12 cellular contexts compared by ENCODE assay signal in genomic region chr1:228825840-228826484, GRCh38.
DNase-seq lines count a peak whose midpoint lies in the region; ATAC-seq and TF ChIP-seq lines count a peak whose summit lies in the region.
"Had no signal": no experiment of that assay in that cellular context is flagged by ENCODE, and none has a peak within 500 bp of the region (broad histone marks: within the 10 kb centered on the region; RNA-seq: fewer than 3 reads in every experiment).

No MANE protein-coding gene starts in this region.

- H3K4me1 Mint-ChIP-seq in activated T-cell treated with anti-CD3 and anti-CD28 coated beads, Interleukin-2, amount 50 U/mL, for 24 hours (ENCODE audit: low read depth) = peaks cover 23% of the 10 kb centered on the region
- peaks cover 15% of the 10 kb centered on the region for H3K4me1 Mint-ChIP-seq in activated T-cell treated with anti-CD3 and anti-CD28 coated beads, Interleukin-2, amount 50 U/mL, for 4 hours (ENCODE audit: low read depth)

- H3K9ac ChIP-seq in neuronal stem cell (ENCODE audit: low read depth, low read length, poor library complexity) = no peak overlapping the region
- H3K9ac ChIP-seq: GM23248, neural progenitor cell had no signal

- H3K14ac ChIP-seq in neuronal stem cell (ENCODE audit: low read length) = no peak overlapping the region

- H3K4me3 Mint-ChIP-seq in activated T-cell treated with anti-CD3 and anti-CD28 coated beads, Interleukin-2, amount 50 U/mL, for 24 hours = no peak overlapping the region
- no peak overlapping the region for H3K4me3 Mint-ChIP-seq in activated T-cell treated with anti-CD3 and anti-CD28 coated beads, Interleukin-2, amount 50 U/mL, for 4 hours
- H3K4me3 Mint-ChIP-seq: neural progenitor cell had no signal

- DNase-seq in activated T-cell treated with anti-CD3 and anti-CD28 coated beads, Interleukin-2, amount 50 U/mL, for 24 hours = no peak
- DNase-seq in activated T-cell treated with anti-CD3 and anti-CD28 coated beads, Interleukin-2, amount 50 U/mL, for 4 hours = no peak
- DNase-seq in neuronal stem cell (ENCODE audit: low spot score) = no peak
- no peak for DNase-seq in T1000 (lab: John Stamatoyannopoulos, UW)
- no peak for DNase-seq in transverse colon
- DNase-seq in effector CD8-positive, alpha-beta T cell (lab: John Stamatoyannopoulos, UW) = no peak
- DNase-seq: GM23248, NCI-H1694 had no signal

- H3K27me3 ChIP-seq in neuronal stem cell (ENCODE audit: control insufficient read depth in 3 of 3, insufficient read depth in 3 of 3, low read depth in 1 of 3, low read length in 3 of 3) (no peaks in the 10 kb centered on the region), transverse colon (no peaks in the 10 kb centered on the region)
- H3K27me3 ChIP-seq: neural progenitor cell had no signal

- H3K4me2 ChIP-seq in neuronal stem cell (ENCODE audit: insufficient read depth, low read length, poor library complexity, severe bottlenecking) = no peak overlapping the region
- H3K4me2 ChIP-seq: neural progenitor cell had no signal

- no peak overlapping the region for H2BK5ac ChIP-seq in neuronal stem cell (ENCODE audit: low read length)

- H2BK15ac ChIP-seq in neuronal stem cell (ENCODE audit: low read length) = no peak overlapping the region

- no peak overlapping the region for H4K8ac ChIP-seq in neuronal stem cell (ENCODE audit: low read depth, low read length)

- H3K4me1 ChIP-seq in neuronal stem cell (ENCODE audit: control insufficient read depth in 2 of 2, insufficient read depth in 1 of 2, low read depth in 1 of 2, low read length in 2 of 2) = peaks cover 5 to 7% of the 10 kb centered on the region in 2 donors
- peaks cover 0 to 27% (median 4%) of the 10 kb centered on the region in 4 donors for H3K4me1 ChIP-seq in transverse colon

- H3K36me3 Mint-ChIP-seq in activated T-cell treated with anti-CD3 and anti-CD28 coated beads, Interleukin-2, amount 50 U/mL, for 24 hours (ENCODE audit: low read depth) = no peaks in the 10 kb centered on the region
- no peaks in the 10 kb centered on the region for H3K36me3 Mint-ChIP-seq in activated T-cell treated with anti-CD3 and anti-CD28 coated beads, Interleukin-2, amount 50 U/mL, for 4 hours (ENCODE audit: insufficient read depth)
- H3K36me3 Mint-ChIP-seq: neural progenitor cell had no signal

- no peak for TF ChIP-seq POLR2A in transverse colon (IDR thresholded peaks at IDR 0.05)

- TF ChIP-seq CTCF in transverse colon (IDR thresholded peaks at IDR 0.05) = no peak

- H3K9me3 ChIP-seq in neuronal stem cell (replicated peaks in 1 of 2; ENCODE audit: control insufficient read depth in 2 of 2, insufficient read depth in 1 of 2, low read depth in 1 of 2, low read length in 2 of 2) (no peaks in the 10 kb centered on the region), transverse colon (no peaks in the 10 kb centered on the region)

- H3K79me1 ChIP-seq in neuronal stem cell (ENCODE audit: low read depth, low read length) = no peaks in the 10 kb centered on the region

- no peak overlapping the region for H3K23ac ChIP-seq in neuronal stem cell (ENCODE audit: low read depth, low read length, poor library complexity)

- H2AK5ac ChIP-seq in neuronal stem cell (ENCODE audit: low read depth, low read length) = no peak overlapping the region

- no peak overlapping the region for H3K27ac ChIP-seq in neuronal stem cell (replicated peaks; ENCODE audit: low read length)
- no peak overlapping the region for H3K27ac ChIP-seq in transverse colon
- H3K27ac ChIP-seq: GM23248, neural progenitor cell had no signal

- no peak for ATAC-seq in activated T-cell treated with anti-CD3 and anti-CD28 coated beads, Interleukin-2, amount 50 U/mL, for 4 hours
- ATAC-seq in GM21529 (IDR thresholded peaks at IDR 0.05; ENCODE audit: unreplicated experiment) = peak; percentile 54
- peak; percentile 76 for ATAC-seq in HG03378 (IDR thresholded peaks at IDR 0.05; ENCODE audit: unreplicated experiment)

- H2BK12ac ChIP-seq in neuronal stem cell (ENCODE audit: low read length) = no peak overlapping the region

- no peaks in the 10 kb centered on the region for H3K9me3 Mint-ChIP-seq in activated T-cell treated with anti-CD3 and anti-CD28 coated beads, Interleukin-2, amount 50 U/mL, for 24 hours
- H3K9me3 Mint-ChIP-seq in activated T-cell treated with anti-CD3 and anti-CD28 coated beads, Interleukin-2, amount 50 U/mL, for 4 hours = no peaks in the 10 kb centered on the region
- H3K9me3 Mint-ChIP-seq: activated T-helper 1 cell treated with anti-CD3 and anti-CD28 coated beads, Interleukin-12 subunit alpha, Interleukin-12 subunit beta, Interleukin-2, Interleukin-4 antibody, amounts not matched to agents 30 ng/mL and 10 ng/mL and 1 ng/mL, durations not matched to agents 14 hours and 24 hours and 36 hours; neural progenitor cell had no signal

- H3K36me3 ChIP-seq in neuronal stem cell (replicated peaks in 1 of 2; ENCODE audit: control insufficient read depth in 2 of 2, insufficient read depth in 2 of 2, low read length in 2 of 2) (peaks cover 0 to 1% of the 10 kb centered on the region in 2 donors), transverse colon (no peaks in the 10 kb centered on the region)
- H3K36me3 ChIP-seq: neural progenitor cell had no signal

- no peak overlapping the region for H3K4me3 ChIP-seq in neuronal stem cell (ENCODE audit: low read length in 2 of 2)
- H3K4me3 ChIP-seq in transverse colon = no peak overlapping the region
- H3K4me3 ChIP-seq: GM23248, neural progenitor cell had no signal

- no CpG with 5 or more reads among the region's 5 CpGs for WGBS in neuronal stem cell (ENCODE audit: extremely low coverage in 2 of 2, insufficient read length in 2 of 2, insufficient replicate concordance in 1 of 2), 2 donors
- WGBS in transverse colon (ENCODE audit: low coverage in 1 of 2), 2 donors = 41 to 54% methylated on average over 4 to 5 of the region's 5 CpGs

- no peak overlapping the region for H2BK120ac ChIP-seq in neuronal stem cell (ENCODE audit: low read depth, low read length)

- H2AFZ ChIP-seq in neuronal stem cell (ENCODE audit: low read length) = peak overlapping the region; percentile 59
- H2AFZ ChIP-seq: GM23248, neural progenitor cell had no signal

- H4K91ac ChIP-seq in neuronal stem cell (ENCODE audit: low read depth, low read length, poor library complexity) = no peak overlapping the region

- peak overlapping the region; percentile 7 for H3K27ac Mint-ChIP-seq in activated T-cell treated with anti-CD3 and anti-CD28 coated beads, Interleukin-2, amount 50 U/mL, for 24 hours
- H3K27ac Mint-ChIP-seq: neural progenitor cell had no signal

- intact Hi-C loops in transverse colon (cut with DNase I; ENCODE audit: low total_unique reads) = no loop called here

- no peaks in the 10 kb centered on the region for H3K27me3 Mint-ChIP-seq in activated T-cell treated with anti-CD3 and anti-CD28 coated beads, Interleukin-2, amount 50 U/mL, for 24 hours
- H3K27me3 Mint-ChIP-seq in activated T-cell treated with anti-CD3 and anti-CD28 coated beads, Interleukin-2, amount 50 U/mL, for 4 hours (ENCODE audit: low read depth) = no peaks in the 10 kb centered on the region

- H3K18ac ChIP-seq in neuronal stem cell (ENCODE audit: low read length) = no peak overlapping the region

- no peak overlapping the region for H3K4ac ChIP-seq in neuronal stem cell (ENCODE audit: low read length)

- in situ Hi-C loops in transverse colon (cut with MboI; ENCODE audit: low pct_ligation_motif_present in 1 of 4, low pct_unique_long_range_greater_than_20kb in 1 of 4, low sequenced_read_pairs in 3 of 4) = no loop called here

- no peak for TF ChIP-seq EP300 in transverse colon (IDR thresholded peaks at IDR 0.05; ENCODE audit: low read depth)

Comparison
In these comparisons a context has a peak if more than half of its experiments do, and no peak if none do; other contexts are left out.
1. ATAC-seq: peak in GM21529 (single experiment) and HG03378 (single experiment); none in activated T-cell treated with anti-CD3 and anti-CD28 coated beads, Interleukin-2, amount 50 U/mL, for 4 hours (0 of 2).